Comparison of ENCODE assay signal across 13 cellular contexts in the genomic region with DNA sequence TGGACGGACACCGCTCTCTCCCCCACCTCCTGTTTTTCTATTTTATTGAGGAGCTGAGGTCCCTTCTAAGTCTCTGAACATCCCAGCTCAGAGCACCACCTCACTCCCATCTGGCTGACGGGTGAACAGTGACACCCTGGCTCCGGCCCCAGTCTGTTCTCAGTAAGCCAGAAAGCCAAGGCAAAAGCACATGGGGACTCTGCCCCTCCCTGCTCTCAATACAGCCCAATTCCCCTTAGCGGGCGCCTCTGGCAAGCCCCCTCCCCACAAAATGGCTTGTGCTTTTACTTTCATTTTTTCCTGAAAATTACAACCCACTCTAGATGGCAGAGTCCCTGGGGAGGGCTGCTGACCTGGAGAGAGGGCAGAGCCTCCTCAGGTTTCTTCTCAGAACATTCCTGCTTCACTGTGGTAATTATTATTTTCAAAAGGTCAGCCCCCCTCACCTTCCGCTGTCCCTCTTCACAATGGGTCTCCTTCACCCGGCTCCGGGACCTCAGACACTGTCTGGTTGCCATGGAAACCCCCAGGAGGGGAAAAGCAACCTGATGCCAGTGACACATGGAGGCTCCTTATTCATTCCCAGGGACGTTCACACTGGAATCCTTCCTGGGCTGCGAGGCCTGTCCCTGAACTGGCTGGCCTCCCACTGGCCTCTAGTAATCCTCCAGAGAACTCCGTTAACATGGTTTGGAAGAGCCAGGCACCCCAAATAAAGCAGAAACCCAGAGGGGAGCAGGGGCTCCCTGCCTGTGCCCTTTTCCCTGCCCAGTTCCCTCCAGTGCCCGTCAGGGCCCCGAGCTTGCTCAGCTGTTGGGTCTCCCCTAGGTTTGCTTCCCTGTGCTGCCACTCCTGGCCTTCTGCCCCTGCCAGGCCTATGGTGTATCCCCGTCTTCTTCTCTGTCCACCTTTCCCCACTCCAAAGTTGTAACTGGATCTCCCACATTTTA. TPM values are rescaled to one million over a fixed set of nuclear protein-coding genes. Genes with fewer than 3 reads are reported as not detected.
DNase-seq lines count a peak whose midpoint lies in the region; ATAC-seq, FAIRE-seq and TF ChIP-seq lines count a peak whose summit lies in the region.
"Had no signal": no experiment of that assay in that cellular context is flagged by ENCODE, and none has a peak within 500 bp of the region (broad histone marks: within the 10 kb centered on the region; RNA-seq: fewer than 3 reads in every experiment).

No MANE protein-coding gene starts in this region.

- no peaks in the 10 kb centered on the region for H3K79me2 ChIP-seq in parathyroid adenoma

- H2AFZ ChIP-seq in parathyroid adenoma: peak overlapping the region; percentile 25

- H3K27ac ChIP-seq in ectodermal cell (ENCODE audit: insufficient read depth, low read depth, low read length, poor library complexity, severe bottlenecking) (peak overlapping the region; percentile 65), parathyroid adenoma (no peak overlapping the region)

- intact Hi-C loops in lower leg skin (cut with DNase I; ENCODE audit: low total_unique reads): no loop called here

- no peak overlapping the region for H3K9ac ChIP-seq in parathyroid adenoma

- H3K4me3 ChIP-seq in ectodermal cell (ENCODE audit: insufficient read depth, low read depth, low read length): no peak overlapping the region
- H3K4me3 ChIP-seq in parathyroid adenoma (ENCODE audit: low read depth, low read length): no peak overlapping the region
- H3K4me3 ChIP-seq in lower leg skin (ENCODE audit: low read depth, poor library complexity, severe bottlenecking): no peak overlapping the region

- H3K4me2 ChIP-seq in parathyroid adenoma (ENCODE audit: low read length): no peak overlapping the region

- TF ChIP-seq POLR2A in lower leg skin (IDR thresholded peaks at IDR 0.05): no peak

- TF ChIP-seq CTCF in parathyroid adenoma (IDR thresholded peaks at IDR 0.05): no peak
- no peak for TF ChIP-seq CTCF in lower leg skin (IDR thresholded peaks at IDR 0.05)

- H3K36me3 ChIP-seq in ectodermal cell (ENCODE audit: control insufficient read depth, insufficient read depth, low read length) (peaks cover 34% of the 10 kb centered on the region), parathyroid adenoma (ENCODE audit: control insufficient read depth, insufficient read depth, low read length) (no peaks in the 10 kb centered on the region)

- H3K4me1 ChIP-seq in ectodermal cell (ENCODE audit: control insufficient read depth, insufficient read depth, low read length) (peaks cover 44% of the 10 kb centered on the region), parathyroid adenoma (peaks cover 8% of the 10 kb centered on the region)

- WGBS in ectodermal cell, 2 experiments: 43 to 44% methylated on average over 15 of the region's 15 CpGs
- 63 to 68% methylated on average over 15 of the region's 15 CpGs for WGBS in lower leg skin, 2 donors

- no peak for ATAC-seq in HG03139 (IDR thresholded peaks at IDR 0.05; ENCODE audit: unreplicated experiment)

- FAIRE-seq in RCC 7860 (lab: Jason Lieb, UNC): no peak

- peak; percentile 46 for DNase-seq in Daoy (ENCODE audit: low read depth)
- DNase-seq in M059J (ENCODE audit: low read depth): peak; percentile 64
- no peak for DNase-seq in lower leg skin (ENCODE audit: low spot score in 2 of 2)
- no peak for DNase-seq in effector CD4-positive, alpha-beta T cell
- no peak for DNase-seq in RCC 7860 (ENCODE audit: low spot score)
- DNase-seq: activated CD4-positive, alpha-beta T cell treated with anti-CD3 and anti-CD28 coated beads for 4 hours; activated naive CD4-positive, alpha-beta T cell treated with anti-CD3 and anti-CD28 coated beads, Interleukin-2, amount 10 ng/mL, durations not matched to agents 7 days and 5 days; effector memory CD4-positive, alpha-beta T cell; EL; NCI-H1436 had no signal

- H3K9me3 ChIP-seq in ectodermal cell (ENCODE audit: control insufficient read depth, low read length) (no peaks in the 10 kb centered on the region), parathyroid adenoma (ENCODE audit: control insufficient read depth, low read length) (no peaks in the 10 kb centered on the region)

- H3K27me3 ChIP-seq in ectodermal cell (ENCODE audit: control insufficient read depth, insufficient read depth, low read length, poor library complexity, severe bottlenecking) (no peaks in the 10 kb centered on the region), parathyroid adenoma (ENCODE audit: control insufficient read depth, insufficient read depth, low read length) (no peaks in the 10 kb centered on the region)

RNA-seq across cellular contexts. Expression of a gene that starts 15.9 kb away (rescaled TPM):
- 0.30 and 1.1 TPM in 2 replicates for total RNA-seq in Daoy (2014; rRNA removed; shearing (Covaris generic))
- total RNA-seq in M059J (2014; rRNA removed; shearing (Covaris generic)): 0.25 TPM in 1 of 2 replicates, not detected in the other
- 261 TPM for polyA plus RNA-seq in ectodermal cell (2013, experiment 1 of 4)
- polyA plus RNA-seq in ectodermal cell (2013, experiment 2 of 4): 239 TPM
- polyA plus RNA-seq in ectodermal cell (2013, experiment 3 of 4): 164 TPM
- polyA plus RNA-seq in ectodermal cell (2013, experiment 4 of 4): 184 TPM
- total RNA-seq in lower leg skin: under 1 TPM in 2 of 4 donors, not detected in 2; 0.07 to 0.26 TPM

RNA-seq across cellular contexts. Expression of a gene that starts 25.0 kb away (rescaled TPM):
- total RNA-seq in Daoy (2014; rRNA removed; shearing (Covaris generic)): 162 and 181 TPM in 2 replicates
- 282 and 530 TPM in 2 replicates for total RNA-seq in M059J (2014; rRNA removed; shearing (Covaris generic))
- 66.0 TPM for polyA plus RNA-seq in ectodermal cell (2013, experiment 1 of 4)
- polyA plus RNA-seq in ectodermal cell (2013, experiment 2 of 4): 60.7 TPM
- polyA plus RNA-seq in ectodermal cell (2013, experiment 3 of 4): 66.7 TPM
- 79.2 TPM for polyA plus RNA-seq in ectodermal cell (2013, experiment 4 of 4)
- 10 to 100 TPM; 40.9 to 56.7 (median 42.3) TPM for total RNA-seq in lower leg skin

Comparison
In these comparisons a context has a peak if more than half of its experiments do, and no peak if none do; other contexts are left out.
1. DNase-seq: peak in Daoy (single experiment) and M059J (single experiment); none in lower leg skin (0 of 2), effector CD4-positive, alpha-beta T cell (single experiment) and RCC 7860 (single experiment).